10 cellular contexts compared by ENCODE assay signal in the genomic region with DNA sequence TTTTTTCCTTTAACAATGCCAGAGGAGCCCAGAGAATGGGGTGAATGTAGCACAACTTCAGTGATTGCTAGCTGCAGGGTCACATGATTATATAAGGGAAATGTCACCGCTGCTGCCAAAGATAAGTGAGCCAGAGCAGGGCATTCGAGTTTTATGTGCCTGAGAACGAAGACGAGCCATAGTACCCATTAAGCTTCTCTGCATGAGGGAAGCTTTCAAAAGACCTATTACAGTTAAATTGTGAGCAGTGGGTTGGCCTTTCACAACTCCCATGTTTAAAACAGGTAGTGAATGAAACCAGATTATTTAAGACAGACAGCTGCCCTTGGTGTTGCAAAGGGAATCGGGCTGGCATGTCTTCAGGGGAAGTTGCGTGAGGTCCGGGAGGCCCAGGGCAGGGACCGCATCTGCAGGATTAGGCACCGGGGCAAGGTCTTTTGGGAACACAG.
A peak's percentile ranks its signal among the peaks of the same experiment; 100 is the strongest.
DNase-seq lines count a peak whose midpoint lies in the region; ATAC-seq and TF ChIP-seq lines count a peak whose summit lies in the region.
"Had no signal": no experiment of that assay in that cellular context is flagged by ENCODE, and none has a peak within 500 bp of the region (broad histone marks: within the 10 kb centered on the region; RNA-seq: fewer than 3 reads in every experiment).

No MANE protein-coding gene starts in this region.

- peak overlapping the region; percentile 98 for H3K27ac ChIP-seq in OCI-LY7 (ENCODE audit: low read depth, low read length, poor library complexity, severe bottlenecking)

- no peaks in the 10 kb centered on the region for H3K9me2 ChIP-seq in OCI-LY7 (ENCODE audit: insufficient read depth, low read length)

- H4K20me1 ChIP-seq in OCI-LY7 (ENCODE audit: insufficient read depth, low read length), result peaks cover under 1% of the 10 kb centered on the region; the same call in 1 of the 2 replicates

- peak overlapping the region; percentile 90 for H3K27ac Mint-ChIP-seq in activated CD4-positive, alpha-beta T cell treated with anti-CD3 and anti-CD28 coated beads, Interleukin-2, amount 10 ng/mL, durations not matched to agents 7 days and 5 days
- H3K27ac Mint-ChIP-seq in chondrocyte (ENCODE audit: unreplicated experiment), result peak overlapping the region; percentile 91
- H3K27ac Mint-ChIP-seq in stimulated activated naive B cell treated with anti-CD40 and anti-IgM and Interleukin-4, amounts not matched to agents 10 μg/mL and 1 μg/mL and 100 μg/mL, for 72 hours, result peak overlapping the region; percentile 97

- TF ChIP-seq CTCF in OCI-LY7 (conservative IDR thresholded peaks at IDR 0.05; ENCODE audit: low read length), result no peak
- no peak for TF ChIP-seq CTCF in chondrocyte (IDR thresholded peaks at IDR 0.05)

- no TSS peak for BruUV-seq in OCI-LY7 (replicated peaks; lab: Mats Ljungman, UMichigan)

- no peak for DNase-seq in activated CD4-positive, alpha-beta T cell treated with anti-CD3 and anti-CD28 coated beads, Interleukin-2, amount 10 ng/mL, durations not matched to agents 7 days and 5 days
- no peak for DNase-seq in activated CD4-positive, alpha-beta T cell treated with anti-CD3 and anti-CD28 coated beads, Interleukin-2, amount 50 U/mL, for 4 hours
- peak; percentile 34 for DNase-seq in OCI-LY7 (ENCODE audit: low spot score)
- no peak for DNase-seq in chondrocyte (ENCODE audit: low spot score)
- DNase-seq in stimulated activated naive B cell treated with anti-CD40 and anti-IgM and Interleukin-4, amounts not matched to agents 10 μg/mL and 1 μg/mL and 100 μg/mL, for 72 hours, result no peak
- DNase-seq in dedifferentiated amniotic fluid mesenchymal stem cell (ENCODE audit: extremely low spot score), result no peak
- DNase-seq in medulla oblongata (ENCODE audit: extremely low spot score), result no peak
- no peak for DNase-seq in SW 1271 (lab: John Stamatoyannopoulos, UW)
- DNase-seq: NCI-H187 had no signal

- H3K79me2 ChIP-seq in OCI-LY7 (ENCODE audit: insufficient read depth, low read depth, low read length), result peaks cover 62% of the 10 kb centered on the region; the same call in 1 of the 2 replicates

- no peaks in the 10 kb centered on the region for H3K36me3 ChIP-seq in OCI-LY7 (ENCODE audit: insufficient read depth, low read length)

- peak overlapping the region; percentile 97 for H3K4me2 ChIP-seq in OCI-LY7 (ENCODE audit: low read length)

- H3K4me3 Mint-ChIP-seq in activated CD4-positive, alpha-beta T cell treated with anti-CD3 and anti-CD28 coated beads, Interleukin-2, amount 10 ng/mL, durations not matched to agents 7 days and 5 days, result peak overlapping the region; percentile 99
- no peak overlapping the region for H3K4me3 Mint-ChIP-seq in chondrocyte (ENCODE audit: unreplicated experiment)
- peak overlapping the region; percentile 65 to 77 for H3K4me3 Mint-ChIP-seq in stimulated activated naive B cell treated with anti-CD40 and anti-IgM and Interleukin-4, amounts not matched to agents 10 μg/mL and 1 μg/mL and 100 μg/mL, for 72 hours
- H3K4me3 Mint-ChIP-seq: WTC11 had no signal

- POLR2A ChIA-PET in activated CD4-positive, alpha-beta T cell treated with anti-CD3 and anti-CD28 coated beads, Interleukin-2, amount 10 ng/mL, durations not matched to agents 7 days and 5 days (lab: Charles Lee), result interaction anchor here (0.6 to 0.7 kb wide), 3 partner anchors 48 to 94 kb away, joined by 4 read pairs; no protein-coding TSS in a partner anchor
- POLR2A ChIA-PET in OCI-LY7 (lab: Charles Lee), result interaction anchor here (0.5 to 4.9 kb wide), 20 partner anchors 9 to 253 kb away, joined by 3 to 46 read pairs (median 6); a partner anchor contains a TSS

- no peaks in the 10 kb centered on the region for H3K27me3 Mint-ChIP-seq in activated CD4-positive, alpha-beta T cell treated with anti-CD3 and anti-CD28 coated beads, Interleukin-2, amount 10 ng/mL, durations not matched to agents 7 days and 5 days
- no peaks in the 10 kb centered on the region for H3K27me3 Mint-ChIP-seq in chondrocyte (ENCODE audit: low read depth)
- no peaks in the 10 kb centered on the region for H3K27me3 Mint-ChIP-seq in stimulated activated naive B cell treated with anti-CD40 and anti-IgM and Interleukin-4, amounts not matched to agents 10 μg/mL and 1 μg/mL and 100 μg/mL, for 72 hours

- H3K4me1 Mint-ChIP-seq in activated CD4-positive, alpha-beta T cell treated with anti-CD3 and anti-CD28 coated beads, Interleukin-2, amount 10 ng/mL, durations not matched to agents 7 days and 5 days, result peaks cover 75% of the 10 kb centered on the region
- peaks cover 62% of the 10 kb centered on the region for H3K4me1 Mint-ChIP-seq in chondrocyte (ENCODE audit: low read depth)
- H3K4me1 Mint-ChIP-seq in stimulated activated naive B cell treated with anti-CD40 and anti-IgM and Interleukin-4, amounts not matched to agents 10 μg/mL and 1 μg/mL and 100 μg/mL, for 72 hours, result peaks cover 69 to 92% of the 10 kb centered on the region in 2 donors

- intact Hi-C loops in OCI-LY7 (cut with micrococcal nuclease; ENCODE audit: unreplicated experiment), result no loop called here

- no peak for ATAC-seq in stimulated activated naive B cell treated with anti-CD40 and anti-IgM and Interleukin-4, amounts not matched to agents 10 μg/mL and 1 μg/mL and 100 μg/mL, for 72 hours (replicated peaks)
- ATAC-seq: WTC11 had no signal

- no peaks in the 10 kb centered on the region for H3K9me3 Mint-ChIP-seq in activated CD4-positive, alpha-beta T cell treated with anti-CD3 and anti-CD28 coated beads, Interleukin-2, amount 10 ng/mL, durations not matched to agents 7 days and 5 days
- no peaks in the 10 kb centered on the region for H3K9me3 Mint-ChIP-seq in chondrocyte (ENCODE audit: low read depth)
- no peaks in the 10 kb centered on the region for H3K9me3 Mint-ChIP-seq in stimulated activated naive B cell treated with anti-CD40 and anti-IgM and Interleukin-4, amounts not matched to agents 10 μg/mL and 1 μg/mL and 100 μg/mL, for 72 hours
- H3K9me3 Mint-ChIP-seq: WTC11 had no signal

- no peaks in the 10 kb centered on the region for H3K9me3 ChIP-seq in OCI-LY7 (ENCODE audit: low read length)

- peak overlapping the region; percentile 48 for H3K4me3 ChIP-seq in OCI-LY7 (ENCODE audit: low read depth, low read length, poor library complexity, severe bottlenecking)

- H3K4me1 ChIP-seq in OCI-LY7 (ENCODE audit: insufficient read depth, low read length, poor library complexity, severe bottlenecking), result peaks cover 88% of the 10 kb centered on the region

- CTCF ChIA-PET in activated CD4-positive, alpha-beta T cell treated with anti-CD3 and anti-CD28 coated beads, Interleukin-2, amount 10 ng/mL, durations not matched to agents 7 days and 5 days (lab: Charles Lee), result interaction anchor here (0.7 to 5.2 kb wide), 11 partner anchors 19 to 164 kb away, joined by 3 to 26 read pairs (median 3); no protein-coding TSS in a partner anchor
- CTCF ChIA-PET in OCI-LY7 (lab: Charles Lee; ENCODE audit: unreplicated experiment), result interaction anchor here (0.8 to 1.6 kb wide), 5 partner anchors 61 to 286 kb away, joined by 3 to 4 read pairs (median 3); a partner anchor contains a TSS

- peaks cover 72% of the 10 kb centered on the region for H3K36me3 Mint-ChIP-seq in activated CD4-positive, alpha-beta T cell treated with anti-CD3 and anti-CD28 coated beads, Interleukin-2, amount 10 ng/mL, durations not matched to agents 7 days and 5 days (ENCODE audit: low read depth)
- no peaks in the 10 kb centered on the region for H3K36me3 Mint-ChIP-seq in chondrocyte (ENCODE audit: low read depth)
- peaks cover 6 to 14% of the 10 kb centered on the region in 2 donors for H3K36me3 Mint-ChIP-seq in stimulated activated naive B cell treated with anti-CD40 and anti-IgM and Interleukin-4, amounts not matched to agents 10 μg/mL and 1 μg/mL and 100 μg/mL, for 72 hours
- H3K36me3 Mint-ChIP-seq: WTC11 had no signal

- peak overlapping the region; percentile 5; the same call in 1 of the 2 replicates for H2AFZ ChIP-seq in OCI-LY7 (ENCODE audit: low read length)
